In the genomic region with DNA sequence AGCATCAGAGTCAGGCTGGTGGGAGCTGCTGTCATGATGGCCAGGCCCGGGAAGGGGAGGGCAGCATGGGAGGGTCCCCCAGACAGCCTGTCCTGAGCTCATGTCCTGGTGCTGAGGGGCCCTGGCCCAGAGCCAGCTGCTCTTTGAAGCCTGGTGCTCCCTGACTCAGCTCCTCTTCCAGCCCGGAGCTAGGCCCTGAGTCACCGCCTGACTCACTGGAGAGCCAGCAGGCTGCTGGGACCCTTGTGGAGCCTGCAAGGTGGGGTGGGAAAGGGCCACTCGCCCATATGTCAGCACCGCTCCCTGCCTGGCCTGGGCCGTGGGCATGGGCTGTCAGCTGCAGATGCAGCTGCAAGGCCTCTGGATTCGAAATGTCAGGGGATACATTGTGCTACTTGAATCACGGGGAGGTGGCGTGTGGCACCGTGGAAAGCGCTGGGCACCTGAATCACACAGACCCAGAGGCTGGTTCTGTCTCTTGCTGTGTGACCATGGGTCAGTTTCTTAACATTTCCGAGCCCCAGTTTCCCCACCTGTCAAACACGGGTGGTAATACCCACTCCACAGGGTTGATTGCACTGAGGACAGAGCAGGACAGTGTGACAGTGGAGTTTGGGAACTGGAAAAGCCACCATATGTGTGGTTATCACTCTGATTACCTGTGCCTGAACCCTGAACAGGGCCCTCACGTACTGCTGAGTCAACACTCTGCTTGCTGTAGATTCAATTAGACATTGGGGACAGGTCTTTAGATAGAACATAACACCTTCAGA, we compare ENCODE assay signal across 9 cellular contexts. TPM values are rescaled to one million over a fixed set of nuclear protein-coding genes. Genes with fewer than 3 reads are reported as not detected.
DNase-seq lines count a peak whose midpoint lies in the region; ATAC-seq and TF ChIP-seq lines count a peak whose summit lies in the region.
"Had no signal": no experiment of that assay in that cellular context is flagged by ENCODE, and none has a peak within 500 bp of the region (broad histone marks: within the 10 kb centered on the region; RNA-seq: fewer than 3 reads in every experiment).

No MANE protein-coding gene starts in this region.

- DNase-seq in GOT3 (lab: John Stamatoyannopoulos, UW) (peak; percentile 21), SJCRH30 (peak; percentile 20 to 45), fibroblast of lung (ENCODE audit: low read depth in 2 of 2) (peak; percentile 82 to 94), smooth muscle cell (lab: John Stamatoyannopoulos, UW; ENCODE audit: unreplicated experiment) (peak; percentile 17), lower lobe of right lung (no peak), NCI-H524 (lab: John Stamatoyannopoulos, UW) (no peak)
- DNase-seq: NCI-H2107; stimulated activated CD4-positive, alpha-beta T cell treated with anti-CD3 and anti-CD28 coated beads, Interleukin-15, amount 100 ng/mL, for 24 hours had no signal

- H3K4me2 ChIP-seq in fibroblast of lung (ENCODE audit: extremely low read depth, insufficient read depth, low read length) = no peak overlapping the region
- H3K4me2 ChIP-seq in smooth muscle cell = no peak overlapping the region

- ATAC-seq in lower lobe of right lung (no peak), HG03457 (IDR thresholded peaks at IDR 0.05; ENCODE audit: unreplicated experiment) (no peak)

- no peak overlapping the region for H2AFZ ChIP-seq in fibroblast of lung (ENCODE audit: low read length)
- no peak overlapping the region for H2AFZ ChIP-seq in smooth muscle cell (ENCODE audit: low read depth)

- H3K27me3 ChIP-seq in SJCRH30 = no peaks in the 10 kb centered on the region
- H3K27me3 ChIP-seq in fibroblast of lung (ENCODE audit: control insufficient read depth, insufficient read depth, low read length) = peaks cover 7% of the 10 kb centered on the region
- no peaks in the 10 kb centered on the region for H3K27me3 ChIP-seq in smooth muscle cell (ENCODE audit: low read depth)
- H3K27me3 ChIP-seq in lower lobe of right lung (ENCODE audit: low read depth) = peaks cover 10% of the 10 kb centered on the region

- H3K9me3 ChIP-seq in SJCRH30 (replicated peaks) (no peaks in the 10 kb centered on the region), fibroblast of lung (ENCODE audit: control insufficient read depth, insufficient read depth, low read depth, low read length) (no peaks in the 10 kb centered on the region), smooth muscle cell (replicated peaks; ENCODE audit: low read depth) (no peaks in the 10 kb centered on the region), lower lobe of right lung (no peaks in the 10 kb centered on the region)

- H4K20me1 ChIP-seq in fibroblast of lung (ENCODE audit: control insufficient read depth, extremely low read depth, insufficient read depth, low read length) = no peaks in the 10 kb centered on the region
- H4K20me1 ChIP-seq in smooth muscle cell (ENCODE audit: low read depth) = no peaks in the 10 kb centered on the region

- TF ChIP-seq CTCF in fibroblast of lung (conservative IDR thresholded peaks at IDR 0.05 in 1 of 2, IDR thresholded peaks at IDR 0.05 in 1 of 2; ENCODE audit: low read depth in 1 of 2, low read length in 2 of 2) (no peak), smooth muscle cell (IDR thresholded peaks at IDR 0.05; ENCODE audit: borderline replicate concordance, insufficient read depth, poor library complexity, severe bottlenecking) (no peak), lower lobe of right lung (IDR thresholded peaks at IDR 0.05) (no peak)

- 53% methylated on average over 14 of the region's 14 CpGs for WGBS in smooth muscle cell (ENCODE audit: low lambda C conversion rate)

- intact Hi-C loops in lower lobe of right lung (cut with DNase I) = no loop called here

- H3K79me2 ChIP-seq in fibroblast of lung (ENCODE audit: control insufficient read depth, insufficient read depth, low read length) = no peaks in the 10 kb centered on the region
- H3K79me2 ChIP-seq in smooth muscle cell (ENCODE audit: low read depth) = no peaks in the 10 kb centered on the region

- H3K9ac ChIP-seq in fibroblast of lung (ENCODE audit: insufficient read depth, low read length) (no peak overlapping the region), smooth muscle cell (ENCODE audit: low read depth) (no peak overlapping the region)

- H3K36me3 ChIP-seq in SJCRH30 (no peaks in the 10 kb centered on the region), fibroblast of lung (ENCODE audit: control insufficient read depth, insufficient read depth, low read length) (no peaks in the 10 kb centered on the region), smooth muscle cell (ENCODE audit: low read depth) (no peaks in the 10 kb centered on the region), lower lobe of right lung (no peaks in the 10 kb centered on the region)

- no peak overlapping the region for H3K27ac ChIP-seq in SJCRH30
- H3K27ac ChIP-seq in fibroblast of lung (ENCODE audit: insufficient read depth, low read length) = no peak overlapping the region
- peak overlapping the region; percentile 1 for H3K27ac ChIP-seq in smooth muscle cell (ENCODE audit: low read depth)
- H3K27ac ChIP-seq in lower lobe of right lung = no peak overlapping the region

- H3F3A ChIP-seq in smooth muscle cell (ENCODE audit: low read depth) = no peaks in the 10 kb centered on the region

- H3K4me3 ChIP-seq in SJCRH30 (no peak overlapping the region), fibroblast of lung (replicated peaks in 1 of 4; ENCODE audit: control extremely low read depth in 1 of 4, insufficient read depth in 1 of 4, low read depth in 3 of 4, low read length in 4 of 4) (no peak overlapping the region), smooth muscle cell (no peak overlapping the region), lower lobe of right lung (no peak overlapping the region)

- no peaks in the 10 kb centered on the region for H3K4me1 ChIP-seq in SJCRH30
- peaks cover 7% of the 10 kb centered on the region for H3K4me1 ChIP-seq in fibroblast of lung (ENCODE audit: control insufficient read depth, extremely low read depth, insufficient read depth, low read length)
- H3K4me1 ChIP-seq in smooth muscle cell (ENCODE audit: low read depth) = no peaks in the 10 kb centered on the region
- no peaks in the 10 kb centered on the region for H3K4me1 ChIP-seq in lower lobe of right lung

RNA-seq across cellular contexts. Expression of a gene that starts 4.4 kb away (rescaled TPM):
- total RNA-seq in SJCRH30 (2014; rRNA removed; shearing (Covaris generic)) = 0.02 TPM in 1 of 2 replicates, not detected in the other
- under 0.01 TPM in 1 of 2 replicates, not detected in the other for total RNA-seq in fibroblast of lung
- polyA plus RNA-seq in fibroblast of lung = 0.01 TPM in 1 of 2 replicates, not detected in the other
- not detected in 2 replicates for polyA plus RNA-seq in fibroblast of lung (2012)
- polyA minus RNA-seq in fibroblast of lung (ENCODE audit: low replicate concordance) = not detected in 2 replicates
- total RNA-seq in smooth muscle cell = not detected in 2 replicates
- polyA plus RNA-seq in smooth muscle cell = not detected in 2 replicates
- total RNA-seq in lower lobe of right lung = 0.21 TPM

RNA-seq across cellular contexts. Expression of a gene that starts 42.4 kb away (rescaled TPM):
- total RNA-seq in SJCRH30 (2014; rRNA removed; shearing (Covaris generic)) = 48.3 and 66.2 TPM in 2 replicates
- 42.9 and 44.3 TPM in 2 replicates for total RNA-seq in fibroblast of lung
- polyA plus RNA-seq in fibroblast of lung = 41.6 and 49.3 TPM in 2 replicates
- polyA plus RNA-seq in fibroblast of lung (2012) = 59.8 and 81.2 TPM in 2 replicates
- 4.2 and 11.9 TPM in 2 replicates for polyA minus RNA-seq in fibroblast of lung (ENCODE audit: low replicate concordance)
- 42.8 and 71.6 TPM in 2 replicates for total RNA-seq in smooth muscle cell
- 97.1 and 115 TPM in 2 replicates for polyA plus RNA-seq in smooth muscle cell
- total RNA-seq in lower lobe of right lung = 67.9 TPM

RNA-seq across cellular contexts. Expression of a gene that starts 54.6 kb away (rescaled TPM):
- total RNA-seq in SJCRH30 (2014; rRNA removed; shearing (Covaris generic)) = 190 and 238 TPM in 2 replicates
- total RNA-seq in fibroblast of lung (555 and 646 TPM in 2 replicates), smooth muscle cell (421 and 443 TPM in 2 replicates), lower lobe of right lung (327 TPM)
- polyA plus RNA-seq in fibroblast of lung (412 and 546 TPM in 2 replicates), smooth muscle cell (288 and 339 TPM in 2 replicates)
- polyA plus RNA-seq in fibroblast of lung (2012) = 304 and 415 TPM in 2 replicates
- 84.5 and 105 TPM in 2 replicates for polyA minus RNA-seq in fibroblast of lung (ENCODE audit: low replicate concordance)

Comparison
In these comparisons a context has a peak if more than half of its experiments do, and no peak if none do; other contexts are left out.
1. DNase-seq: peak in GOT3 (single experiment), SJCRH30 (2 of 2), fibroblast of lung (2 of 2) and smooth muscle cell (single experiment); none in lower lobe of right lung (single experiment) and NCI-H524 (0 of 2).